ENCODE assay signal across 20 cellular contexts in the genomic region with DNA sequence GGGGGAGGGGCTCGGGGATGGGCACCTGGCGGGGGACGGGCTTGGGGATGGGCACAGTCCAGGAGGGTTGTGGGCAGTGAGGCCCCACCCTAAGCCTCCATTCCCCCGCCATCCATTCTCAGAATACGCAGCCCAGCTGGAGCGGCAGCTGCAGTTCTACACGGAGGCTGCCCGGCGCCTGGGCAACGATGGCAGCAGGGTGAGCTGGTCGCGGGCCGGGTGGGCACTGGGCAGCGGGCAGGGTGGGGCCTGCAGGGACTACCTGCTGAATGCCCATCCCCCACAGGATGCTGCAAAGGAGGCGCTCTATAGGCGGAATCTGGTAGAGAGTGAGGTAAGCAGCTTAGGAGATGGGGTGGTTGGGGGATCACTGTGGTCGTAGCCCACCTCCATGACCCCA. TPM values are rescaled to one million over a fixed set of nuclear protein-coding genes. Genes with fewer than 3 reads are reported as not detected.
A peak's percentile ranks its signal among the peaks of the same experiment; 100 is the strongest.
DNase-seq lines count a peak whose midpoint lies in the region; ATAC-seq, FAIRE-seq and TF ChIP-seq lines count a peak whose summit lies in the region.
"Had no signal": no experiment of that assay in that cellular context is flagged by ENCODE, and none has a peak within 500 bp of the region (broad histone marks: within the 10 kb centered on the region; RNA-seq: fewer than 3 reads in every experiment).

No MANE protein-coding gene starts in this region.

- intact Hi-C loops in K562 (cut with micrococcal nuclease) (no loop called here), colonic mucosa (cut with DNase I) (no loop called here)

- in situ Hi-C loops in K562 (cut with MboI): no loop called here

- no peak for FAIRE-seq in K562 (lab: Jason Lieb, UNC)
- FAIRE-seq: G401.6, GM18507 had no signal

- no peaks in the 10 kb centered on the region for H4K20me1 ChIP-seq in K562 (replicated peaks; ENCODE audit: control insufficient read depth, insufficient read depth, low read length)

- peaks cover 16% of the 10 kb centered on the region for H3K4me1 ChIP-seq in NT2/D1 (ENCODE audit: insufficient read depth, insufficient read length)
- peaks cover 0 to 37% of the 10 kb centered on the region in 2 experiments; a peak in 2 of 5 replicates for H3K4me1 ChIP-seq in K562 (replicated peaks in 1 of 2; ENCODE audit: control insufficient read depth in 2 of 2, insufficient read depth in 2 of 2, low read length in 2 of 2)
- H3K4me1 ChIP-seq in colonic mucosa: no peaks in the 10 kb centered on the region
- H3K4me1 ChIP-seq: Caco-2 had no signal

- no peak overlapping the region for H2AFZ ChIP-seq in K562 (ENCODE audit: low read depth, low read length)
- H2AFZ ChIP-seq: GM23248 had no signal

- DNase-seq in COLO668 (lab: John Stamatoyannopoulos, UW; ENCODE audit: unreplicated experiment): peak; percentile 6
- peak; percentile 26 for DNase-seq in D341Med (ENCODE audit: low spot score)
- DNase-seq in NT2/D1 (ENCODE audit: low read depth, low spot score): no peak
- DNase-seq in K562 (ENCODE audit: extremely low read depth in 1 of 4, low spot score in 3 of 4): no peak
- DNase-seq in NCI-H146 (lab: John Stamatoyannopoulos, UW): no peak
- DNase-seq in NCI-H526 treated with DMSO at 0.1 percent for 48 hours (lab: John Stamatoyannopoulos, UW): no peak
- DNase-seq in colonic mucosa: no peak
- DNase-seq: Caco-2; CD8-positive, alpha-beta T cell; DMS79 treated with DMSO at 0.1 percent for 48 hours; EL; GM23248 had no signal

- BruUV-seq in K562 (replicated peaks; lab: Mats Ljungman, UMichigan): no TSS peak

- WGBS in K562 (ENCODE audit: insufficient coverage, low coverage, missing lambda C conversion rate): 92% methylated on average over 6 of the region's 17 CpGs

- H3K9me3 ChIP-seq in NT2/D1 (ENCODE audit: insufficient read depth, low read length) (no peaks in the 10 kb centered on the region), K562 (replicated peaks; ENCODE audit: control insufficient read depth, insufficient read depth, low read depth, low read length) (no peaks in the 10 kb centered on the region), colonic mucosa (no peaks in the 10 kb centered on the region)
- H3K9me3 ChIP-seq: Caco-2 had no signal

- TF ChIP-seq RAD21 in K562 (CRISPR knock-in tag; conservative IDR thresholded peaks at IDR 0.05 in 1 of 2, IDR thresholded peaks at IDR 0.05 in 1 of 2): no peak

- TF ChIP-seq CTCF in K562 (IDR thresholded peaks at IDR 0.05 in 2 of 3, conservative IDR thresholded peaks at IDR 0.05 in 1 of 3; ENCODE audit: insufficient read depth in 2 of 3, low read depth in 1 of 3, low read length in 3 of 3) (no peak), colonic mucosa (IDR thresholded peaks at IDR 0.05) (no peak)

- H3K4me3 ChIP-seq in NT2/D1 (ENCODE audit: insufficient read length, low read depth): no peak overlapping the region
- H3K4me3 ChIP-seq in K562: no peak overlapping the region
- no peak overlapping the region for H3K4me3 ChIP-seq in colonic mucosa
- H3K4me3 ChIP-seq: GM23248 had no signal

- CTCF ChIA-PET in K562 (lab: Yijun Ruan, JAX; ENCODE audit: low intra/inter-chr PET ratio): no interaction called here

- no peak for TF ChIP-seq EP300 in K562 (IDR thresholded peaks at IDR 0.05; ENCODE audit: low read length)

- H3K27ac ChIP-seq in K562 (ENCODE audit: extremely low read depth, low read depth, low read length) (no peak overlapping the region), colonic mucosa (no peak overlapping the region)
- H3K27ac ChIP-seq: GM23248, KMS-11 had no signal

- POLR2A ChIA-PET in K562 (lab: Yijun Ruan, JAX): interaction anchor here (1.0 to 1.4 kb wide), 2 partner anchors 11 to 13 kb away, joined by 4 to 9 read pairs; no protein-coding TSS in a partner anchor

- H3K4me2 ChIP-seq in K562 (ENCODE audit: insufficient read depth, low read length): no peak overlapping the region
- H3K4me2 ChIP-seq: KMS-11 had no signal

- H3K36me3 ChIP-seq in NT2/D1 (ENCODE audit: insufficient read depth, insufficient read length, low read length) (peaks cover 45% of the 10 kb centered on the region), K562 (ENCODE audit: control insufficient read depth, insufficient read depth, low read length) (peaks cover 36% of the 10 kb centered on the region; the same call in 2 of the 3 replicates), colonic mucosa (no peaks in the 10 kb centered on the region)

- peak overlapping the region; percentile 17 for H3K9ac ChIP-seq in NT2/D1 (ENCODE audit: insufficient read length, low read depth)
- H3K9ac ChIP-seq in K562 (ENCODE audit: insufficient read depth in 1 of 2, low read depth in 2 of 2, low read length in 2 of 2): no peak overlapping the region
- no peak overlapping the region for H3K9ac ChIP-seq in colonic mucosa (ENCODE audit: low read depth in 2 of 2, low read length in 2 of 2)
- H3K9ac ChIP-seq: GM23248, KMS-11 had no signal

- H3K27me3 ChIP-seq in NT2/D1 (ENCODE audit: insufficient read depth, insufficient read length) (no peaks in the 10 kb centered on the region), K562 (ENCODE audit: control insufficient read depth in 2 of 2, insufficient read depth in 2 of 2, low read length in 2 of 2) (no peaks in the 10 kb centered on the region; a peak in 1 of 5 replicates), colonic mucosa (no peaks in the 10 kb centered on the region)

- no peaks in the 10 kb centered on the region for H3K79me2 ChIP-seq in K562 (ENCODE audit: control insufficient read depth, insufficient read depth, low read length)

- H3K9me1 ChIP-seq in K562 (ENCODE audit: control insufficient read depth, insufficient read depth, low read length): peaks cover 4% of the 10 kb centered on the region

- no peak for TF ChIP-seq POLR2A in K562 (conservative IDR thresholded peaks at IDR 0.05)

- ATAC-seq in K562: no peak
- ATAC-seq: CD8-positive, alpha-beta T cell had no signal

RNA-seq across cellular contexts. Expression of gene PODNL1, which starts 8.3 kb away (rescaled TPM):
- total RNA-seq in K562 (2011; cell fraction: chromatin; rRNA removed; ENCODE audit: low replicate concordance): 0.14 and 2.1 TPM in 2 replicates
- 0.53 and 1.2 TPM in 2 replicates for total RNA-seq in K562 (2011; cell fraction: nucleolus; rRNA removed)
- total RNA-seq in K562 (2011; cell fraction: nucleoplasm; rRNA removed): 0.29 and 2.3 TPM in 2 replicates
- total RNA-seq in K562 (2014; rRNA removed) (0.12 TPM in 1 of 2 replicates, not detected in the other), K562 (2014; rRNA removed; fragmentation: Illumina TruSeq; extraction: Trizol) (not detected in 2 replicates), K562 (2015; rRNA removed; fragmentation: Illumina TruSeq; extraction: Trizol) (0.25 and 0.34 TPM in 2 replicates), K562 (2021) (0.40 and 0.47 TPM in 2 replicates), colonic mucosa (1 to 10 TPM; 4.1 to 4.4 TPM)
- polyA plus RNA-seq in K562 (2011; rRNA removed) (0.18 and 0.46 TPM in 2 replicates), K562 (2014; fragmentation: Illumina TruSeq; extraction: Trizol) (0.22 and 0.42 TPM in 2 replicates), K562 (2014; fragmentation: Nextera tagmentation; extraction: Ambion mirVana) (under 1 TPM in 1 of 2 experiments, not detected in 1; 0.24 TPM), K562 (2014; rRNA removed) (0.21 TPM in 1 of 2 replicates, not detected in the other)
- polyA plus RNA-seq in K562 (2011; cell fraction: cytosol; rRNA removed): 0.55 and 0.91 TPM in 2 replicates
- polyA plus RNA-seq in K562 (2011; cell fraction: nucleus; rRNA removed): 0.18 and 0.60 TPM in 2 replicates
- 0.82 and 1.8 TPM in 2 replicates for polyA plus RNA-seq in K562 (2012)
- polyA minus RNA-seq in K562 (2011; rRNA and poly(A)+ RNA removed): 0.42 TPM in 1 of 2 replicates, not detected in the other
- not detected in 2 replicates for polyA minus RNA-seq in K562 (2011; cell fraction: cytosol; rRNA and poly(A)+ RNA removed)
- polyA minus RNA-seq in K562 (2011; cell fraction: nucleus; rRNA and poly(A)+ RNA removed): 0.13 and 0.67 TPM in 2 replicates
- total RNA-seq: A673; Caco-2; CD8-positive, alpha-beta T cell had no signal
- polyA plus RNA-seq: IgD-negative memory B cell had no signal

RNA-seq across cellular contexts. Expression of gene DCAF15, which starts 22.4 kb away (rescaled TPM):
- 49.6 and 162 TPM in 2 replicates for total RNA-seq in K562 (2011; cell fraction: chromatin; rRNA removed; ENCODE audit: low replicate concordance)
- total RNA-seq in K562 (2011; cell fraction: nucleolus; rRNA removed): 148 and 149 TPM in 2 replicates
- total RNA-seq in K562 (2011; cell fraction: nucleoplasm; rRNA removed): 55.0 and 76.5 TPM in 2 replicates
- total RNA-seq in K562 (2014; rRNA removed) (37.0 and 39.4 TPM in 2 replicates), K562 (2014; rRNA removed; fragmentation: Illumina TruSeq; extraction: Trizol) (10.4 and 13.6 TPM in 2 replicates), K562 (2015; rRNA removed; fragmentation: Illumina TruSeq; extraction: Trizol) (22.5 and 24.0 TPM in 2 replicates), K562 (2021) (63.2 and 68.5 TPM in 2 replicates), colonic mucosa (10 to 100 TPM; 30.2 to 55.1 TPM)
- polyA plus RNA-seq in K562 (2011; rRNA removed) (27.7 and 46.8 TPM in 2 replicates), K562 (2014; fragmentation: Illumina TruSeq; extraction: Trizol) (31.0 and 55.5 TPM in 2 replicates), K562 (2014; fragmentation: Nextera tagmentation; extraction: Ambion mirVana) (under 1 TPM; 0.17 to 0.56 TPM), K562 (2014; rRNA removed) (52.5 and 56.2 TPM in 2 replicates)
- polyA plus RNA-seq in K562 (2011; cell fraction: cytosol; rRNA removed): 28.8 and 44.6 TPM in 2 replicates
- 228 and 347 TPM in 2 replicates for polyA plus RNA-seq in K562 (2011; cell fraction: nucleus; rRNA removed)
- polyA plus RNA-seq in K562 (2012): 50.0 and 68.0 TPM in 2 replicates
- polyA minus RNA-seq in K562 (2011; rRNA and poly(A)+ RNA removed): 14.2 and 17.7 TPM in 2 replicates
- polyA minus RNA-seq in K562 (2011; cell fraction: cytosol; rRNA and poly(A)+ RNA removed): 19.0 and 22.3 TPM in 2 replicates
- polyA minus RNA-seq in K562 (2011; cell fraction: nucleus; rRNA and poly(A)+ RNA removed): 42.0 and 54.3 TPM in 2 replicates

RNA-seq across cellular contexts. Expression of gene CC2D1A, which starts 24.0 kb away (rescaled TPM):
- 61.5 and 146 TPM in 2 replicates for total RNA-seq in K562 (2011; cell fraction: chromatin; rRNA removed; ENCODE audit: low replicate concordance)
- total RNA-seq in K562 (2011; cell fraction: nucleolus; rRNA removed): 72.1 and 79.4 TPM in 2 replicates
- 61.5 and 70.7 TPM in 2 replicates for total RNA-seq in K562 (2011; cell fraction: nucleoplasm; rRNA removed)
- total RNA-seq in K562 (2014; rRNA removed) (17.9 and 18.8 TPM in 2 replicates), K562 (2014; rRNA removed; fragmentation: Illumina TruSeq; extraction: Trizol) (5.8 and 7.7 TPM in 2 replicates), K562 (2015; rRNA removed; fragmentation: Illumina TruSeq; extraction: Trizol) (12.0 and 12.9 TPM in 2 replicates), K562 (2021) (28.4 and 31.0 TPM in 2 replicates), colonic mucosa (100 to 1,000 TPM in 1 of 2 donors, 10 to 100 TPM in 1; 81.0 to 123 TPM)
- polyA plus RNA-seq in K562 (2011; rRNA removed) (10.1 and 25.5 TPM in 2 replicates), K562 (2014; fragmentation: Illumina TruSeq; extraction: Trizol) (15.6 and 21.2 TPM in 2 replicates), K562 (2014; fragmentation: Nextera tagmentation; extraction: Ambion mirVana) (under 1 TPM; 0.32 to 0.42 TPM), K562 (2014; rRNA removed) (26.7 and 27.1 TPM in 2 replicates)
- polyA plus RNA-seq in K562 (2011; cell fraction: cytosol; rRNA removed): 8.9 and 11.7 TPM in 2 replicates
- 67.6 and 73.2 TPM in 2 replicates for polyA plus RNA-seq in K562 (2011; cell fraction: nucleus; rRNA removed)
- 17.9 and 39.2 TPM in 2 replicates for polyA plus RNA-seq in K562 (2012)
- polyA minus RNA-seq in K562 (2011; rRNA and poly(A)+ RNA removed): 8.3 and 8.9 TPM in 2 replicates
- 9.0 and 11.1 TPM in 2 replicates for polyA minus RNA-seq in K562 (2011; cell fraction: cytosol; rRNA and poly(A)+ RNA removed)
- 15.9 and 19.3 TPM in 2 replicates for polyA minus RNA-seq in K562 (2011; cell fraction: nucleus; rRNA and poly(A)+ RNA removed)

RNA-seq across cellular contexts. Expression of gene BRME1, which starts 24.0 kb away (rescaled TPM):
- total RNA-seq in K562 (2011; cell fraction: chromatin; rRNA removed; ENCODE audit: low replicate concordance): 4.2 and 15.2 TPM in 2 replicates
- total RNA-seq in K562 (2011; cell fraction: nucleolus; rRNA removed): 11.3 and 15.2 TPM in 2 replicates
- total RNA-seq in K562 (2011; cell fraction: nucleoplasm; rRNA removed): 7.3 TPM in 2 replicates
- total RNA-seq in K562 (2014; rRNA removed) (3.6 and 4.2 TPM in 2 replicates), K562 (2014; rRNA removed; fragmentation: Illumina TruSeq; extraction: Trizol) (1.9 and 2.4 TPM in 2 replicates), K562 (2015; rRNA removed; fragmentation: Illumina TruSeq; extraction: Trizol) (4.6 and 6.0 TPM in 2 replicates), K562 (2021) (5.9 and 6.1 TPM in 2 replicates), colonic mucosa (10 to 100 TPM in 1 of 2 donors, 1 to 10 TPM in 1; 5.9 to 20.0 TPM)
- polyA plus RNA-seq in K562 (2011; rRNA removed) (3.0 and 5.5 TPM in 2 replicates), K562 (2014; fragmentation: Illumina TruSeq; extraction: Trizol) (4.6 and 4.8 TPM in 2 replicates), K562 (2014; fragmentation: Nextera tagmentation; extraction: Ambion mirVana) (under 1 TPM; 0.75 to 0.88 TPM), K562 (2014; rRNA removed) (4.5 and 6.0 TPM in 2 replicates)
- 5.1 and 5.3 TPM in 2 replicates for polyA plus RNA-seq in K562 (2011; cell fraction: cytosol; rRNA removed)
- 13.5 and 15.3 TPM in 2 replicates for polyA plus RNA-seq in K562 (2011; cell fraction: nucleus; rRNA removed)
- polyA plus RNA-seq in K562 (2012): 4.7 and 8.9 TPM in 2 replicates
- 1.4 and 1.6 TPM in 2 replicates for polyA minus RNA-seq in K562 (2011; rRNA and poly(A)+ RNA removed)
- 1.4 and 4.5 TPM in 2 replicates for polyA minus RNA-seq in K562 (2011; cell fraction: cytosol; rRNA and poly(A)+ RNA removed)
- 4.6 and 7.6 TPM in 2 replicates for polyA minus RNA-seq in K562 (2011; cell fraction: nucleus; rRNA and poly(A)+ RNA removed)
- polyA plus RNA-seq: IgD-negative memory B cell had no signal

RNA-seq across cellular contexts. Expression of gene NANOS3, which starts 53.0 kb away (rescaled TPM):
- total RNA-seq in K562 (2011; cell fraction: chromatin; rRNA removed; ENCODE audit: low replicate concordance): not detected in 2 replicates
- total RNA-seq in K562 (2011; cell fraction: nucleolus; rRNA removed): not detected in 2 replicates
- not detected in 2 replicates for total RNA-seq in K562 (2011; cell fraction: nucleoplasm; rRNA removed)
- total RNA-seq in K562 (2014; rRNA removed) (not detected in 2 replicates), K562 (2014; rRNA removed; fragmentation: Illumina TruSeq; extraction: Trizol) (not detected in 2 replicates), K562 (2015; rRNA removed; fragmentation: Illumina TruSeq; extraction: Trizol) (not detected in 2 replicates), K562 (2021) (not detected in 2 replicates), colonic mucosa (not detected)
- polyA plus RNA-seq in K562 (2011; rRNA removed) (not detected in 2 replicates), K562 (2014; fragmentation: Illumina TruSeq; extraction: Trizol) (not detected in 2 replicates), K562 (2014; fragmentation: Nextera tagmentation; extraction: Ambion mirVana) (not detected), K562 (2014; rRNA removed) (not detected in 2 replicates)
- polyA plus RNA-seq in K562 (2011; cell fraction: cytosol; rRNA removed): not detected in 2 replicates
- polyA plus RNA-seq in K562 (2011; cell fraction: nucleus; rRNA removed): not detected in 2 replicates
- not detected in 2 replicates for polyA plus RNA-seq in K562 (2012)
- polyA minus RNA-seq in K562 (2011; rRNA and poly(A)+ RNA removed): not detected in 2 replicates
- polyA minus RNA-seq in K562 (2011; cell fraction: cytosol; rRNA and poly(A)+ RNA removed): not detected in 2 replicates
- polyA minus RNA-seq in K562 (2011; cell fraction: nucleus; rRNA and poly(A)+ RNA removed): not detected in 2 replicates
- total RNA-seq: Caco-2; CD8-positive, alpha-beta T cell; GM23248; H7; HT1080 had no signal
- polyA plus RNA-seq: CD14-positive monocyte, IgD-negative memory B cell had no signal

Comparison
In these comparisons a context has a peak if more than half of its experiments do, and no peak if none do; other contexts are left out.
1. DNase-seq: peak in COLO668 (single experiment) and D341Med (single experiment); none in NT2/D1 (single experiment), K562 (0 of 4), NCI-H146 (single experiment), NCI-H526 treated with DMSO at 0.1 percent for 48 hours (single experiment) and colonic mucosa (single experiment).